ENCODE assay signal across 18 cellular contexts in genomic region chr1:219413523-219413922, GRCh38.
DNase-seq lines count a peak whose midpoint lies in the region; ATAC-seq lines count a peak whose summit lies in the region.
"Had no signal": no experiment of that assay in that cellular context is flagged by ENCODE, and none has a peak within 500 bp of the region (broad histone marks: within the 10 kb centered on the region; RNA-seq: fewer than 3 reads in every experiment).

No MANE protein-coding gene starts in this region.

- no peaks in the 10 kb centered on the region for H3K27me3 ChIP-seq in H7 (ENCODE audit: control insufficient read depth, insufficient read depth, low read length)
- H3K27me3 ChIP-seq: testis had no signal

- peak; percentile 78 for ATAC-seq in left ventricle myocardium superior
- ATAC-seq in GM18498 (IDR thresholded peaks at IDR 0.05; ENCODE audit: unreplicated experiment) = no peak
- ATAC-seq: activated CD8-positive, alpha-beta T cell treated with anti-CD3 and anti-CD28 coated beads, Interleukin-2, amount 10 ng/mL, durations not matched to agents 7 days and 5 days; activated naive CD4-positive, alpha-beta T cell treated with anti-CD3 and anti-CD28 coated beads, Interleukin-2, amount 50 U/mL, for 72 hours; GM12878; K562; stimulated activated naive CD8-positive, alpha-beta T cell treated with anti-CD3 and anti-CD28 coated beads, Interleukin-15, Interleukin-2, amounts not matched to agents 100 U/mL and 50 U/mL, for 24 hours had no signal

- peak; percentile 11 for DNase-seq in EH (ENCODE audit: low read depth)
- DNase-seq in NCI-H1092 treated with DMSO at 0.1 percent for 48 hours (lab: John Stamatoyannopoulos, UW) = peak; percentile 70
- DNase-seq in NCI-H345 (lab: John Stamatoyannopoulos, UW) = peak; percentile 46
- peak; percentile 43 for DNase-seq in left ventricle myocardium superior
- DNase-seq in H7 = no peak
- DNase-seq in HT-29 (ENCODE audit: low spot score) = no peak
- DNase-seq: activated CD8-positive, alpha-beta T cell treated with anti-CD3 and anti-CD28 coated beads, Interleukin-2, amount 10 ng/mL, durations not matched to agents 7 days and 5 days; caudate nucleus; cortex of kidney; NCI-H1694 treated with DMSO at 0.1 percent for 48 hours; NCI-H2227 treated with DMSO at 0.1 percent for 48 hours; stimulated activated naive CD8-positive, alpha-beta T cell treated with anti-CD3 and anti-CD28 coated beads, Interleukin-15, Interleukin-2, amounts not matched to agents 100 U/mL and 50 U/mL, for 24 hours; testis had no signal

- no peak overlapping the region for H3K4me3 ChIP-seq in H7 (ENCODE audit: insufficient read depth, low read depth, low read length)
- H3K4me3 ChIP-seq: GM12878, K562, prostate gland, testis had no signal

- intact Hi-C loops in left ventricle myocardium superior (cut with micrococcal nuclease) = no loop called here

- no peaks in the 10 kb centered on the region for H3K36me3 ChIP-seq in H7 (replicated peaks; ENCODE audit: control insufficient read depth, insufficient read depth, low read length)
- H3K36me3 ChIP-seq: prostate gland had no signal

Comparison
In these comparisons a context has a peak if more than half of its experiments do, and no peak if none do; other contexts are left out.
1. DNase-seq: peak in EH (single experiment), NCI-H1092 treated with DMSO at 0.1 percent for 48 hours (single experiment), NCI-H345 (single experiment) and left ventricle myocardium superior (single experiment); none in H7 (single experiment) and HT-29 (single experiment).